Comparison of ENCODE assay signal across 8 cellular contexts in genomic region chr16:46554435-46554834, GRCh38.
DNase-seq lines count a peak whose midpoint lies in the region; TF ChIP-seq lines count a peak whose summit lies in the region.
"Not testable (repeated sequence)": the region's sequence is repeated elsewhere in the genome, so short reads cannot be mapped to it uniquely, and the experiment has no call there.

No MANE protein-coding gene starts in this region.

- not testable (repeated sequence) for H3K4me1 Mint-ChIP-seq in mesothelial cell of epicardium

- not testable (repeated sequence) for H3K4me3 Mint-ChIP-seq in mesothelial cell of epicardium

- peak overlapping the region; percentile 44 for H3K4me3 ChIP-seq in fibroblast of pulmonary artery (replicated peaks; ENCODE audit: low read depth, low read length)

- not testable (repeated sequence) for H3K27ac Mint-ChIP-seq in mesothelial cell of epicardium

- H3K9me3 Mint-ChIP-seq in mesothelial cell of epicardium = not testable (repeated sequence)

- TF ChIP-seq CTCF in GM20000 (IDR thresholded peaks at IDR 0.05; ENCODE audit: extremely low read depth, missing control alignments) (peak; percentile 73), fibroblast of pulmonary artery (IDR thresholded peaks at IDR 0.05; ENCODE audit: low read length, missing control alignments) (peak; percentile 94), mesothelial cell of epicardium (IDR thresholded peaks at IDR 0.05; ENCODE audit: unreplicated experiment) (peak; percentile 64)

- DNase-seq in C1 segment of cervical spinal cord (lab: John Stamatoyannopoulos, UW) (peak in 10 of 14 donors; percentile 1 to 37 (median 12)), GM20000 (ENCODE audit: low spot score) (peak; percentile 37), NCI-H1694 (lab: John Stamatoyannopoulos, UW) (peak; percentile 13), SKM-1 treated with dmso at 0.1 percent for 144 hours (lab: John Stamatoyannopoulos, UW; ENCODE audit: unreplicated experiment) (peak; percentile 51), activated gamma-delta T cell treated with Interleukin-2 at 50 U/mL for 16 hours (peak; percentile 28), fibroblast of pulmonary artery (ENCODE audit: low read depth) (peak; percentile 85), mesothelial cell of epicardium (ENCODE audit: low spot score in 2 of 2, unreplicated experiment in 2 of 2) (peak in 1 of 2 experiments; percentile 65)
- DNase-seq in stimulated activated CD4-positive, alpha-beta T cell treated with anti-CD3 and anti-CD28 coated beads, Interleukin-4, amount 100 ng/mL, for 24 hours = peak; percentile 54

- peaks cover 11% of the 10 kb centered on the region for H3K27me3 Mint-ChIP-seq in mesothelial cell of epicardium (ENCODE audit: low read depth)

- H3K36me3 Mint-ChIP-seq in mesothelial cell of epicardium = not testable (repeated sequence)
